ENCODE assay signal across 1 cellular context in genomic region chr11:125210112-125210511, GRCh38.
TF ChIP-seq lines count a peak whose summit lies in the region.

No MANE protein-coding gene starts in this region.

TF ChIP-seq in GM23338, 12 proteins besides CTCF, POLR2A, EP300 and RAD21 (continued from another document):
- TF ChIP-seq REST (IDR thresholded peaks at IDR 0.05; ENCODE audit: unreplicated experiment) = no peak
TF ChIP-seq in GM23338: peak in this region for 0.
